2 cellular contexts compared by ENCODE assay signal in genomic region chr2:169892951-169893350, GRCh38.
TF ChIP-seq lines count a peak whose summit lies in the region.

No MANE protein-coding gene starts in this region.

TF ChIP-seq in GM23338, 12 proteins besides CTCF, POLR2A, EP300 and RAD21:
- no peak for TF ChIP-seq ZNF462 (CRISPR knock-in tag; IDR thresholded peaks at IDR 0.05)
- no peak for TF ChIP-seq ETS1 (IDR thresholded peaks at IDR 0.05)
- TF ChIP-seq POLR2AphosphoS5 (IDR thresholded peaks at IDR 0.05; ENCODE audit: low read depth) = no peak
- TF ChIP-seq, protein P1, sequence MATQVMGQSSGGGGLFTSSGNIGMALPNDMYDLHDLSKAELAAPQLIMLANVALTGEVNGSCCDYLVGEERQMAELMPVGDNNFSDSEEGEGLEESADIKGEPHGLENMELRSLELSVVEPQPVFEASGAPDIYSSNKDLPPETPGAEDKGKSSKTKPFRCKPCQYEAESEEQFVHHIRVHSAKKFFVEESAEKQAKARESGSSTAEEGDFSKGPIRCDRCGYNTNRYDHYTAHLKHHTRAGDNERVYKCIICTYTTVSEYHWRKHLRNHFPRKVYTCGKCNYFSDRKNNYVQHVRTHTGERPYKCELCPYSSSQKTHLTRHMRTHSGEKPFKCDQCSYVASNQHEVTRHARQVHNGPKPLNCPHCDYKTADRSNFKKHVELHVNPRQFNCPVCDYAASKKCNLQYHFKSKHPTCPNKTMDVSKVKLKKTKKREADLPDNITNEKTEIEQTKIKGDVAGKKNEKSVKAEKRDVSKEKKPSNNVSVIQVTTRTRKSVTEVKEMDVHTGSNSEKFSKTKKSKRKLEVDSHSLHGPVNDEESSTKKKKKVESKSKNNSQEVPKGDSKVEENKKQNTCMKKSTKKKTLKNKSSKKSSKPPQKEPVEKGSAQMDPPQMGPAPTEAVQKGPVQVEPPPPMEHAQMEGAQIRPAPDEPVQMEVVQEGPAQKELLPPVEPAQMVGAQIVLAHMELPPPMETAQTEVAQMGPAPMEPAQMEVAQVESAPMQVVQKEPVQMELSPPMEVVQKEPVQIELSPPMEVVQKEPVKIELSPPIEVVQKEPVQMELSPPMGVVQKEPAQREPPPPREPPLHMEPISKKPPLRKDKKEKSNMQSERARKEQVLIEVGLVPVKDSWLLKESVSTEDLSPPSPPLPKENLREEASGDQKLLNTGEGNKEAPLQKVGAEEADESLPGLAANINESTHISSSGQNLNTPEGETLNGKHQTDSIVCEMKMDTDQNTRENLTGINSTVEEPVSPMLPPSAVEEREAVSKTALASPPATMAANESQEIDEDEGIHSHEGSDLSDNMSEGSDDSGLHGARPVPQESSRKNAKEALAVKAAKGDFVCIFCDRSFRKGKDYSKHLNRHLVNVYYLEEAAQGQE (IDR thresholded peaks at IDR 0.05; ENCODE audit: unreplicated experiment) = no peak
- TF ChIP-seq ZNF114 (CRISPR knock-in tag; IDR thresholded peaks at IDR 0.05) = no peak
- no peak for TF ChIP-seq EZH2 (IDR thresholded peaks at IDR 0.05; ENCODE audit: low read depth, unreplicated experiment)
- no peak for TF ChIP-seq CREB1 (CRISPR knock-in tag; IDR thresholded peaks at IDR 0.05; ENCODE audit: low read depth)
- TF ChIP-seq JUNB (IDR thresholded peaks at IDR 0.05; ENCODE audit: unreplicated experiment) = no peak
- no peak for TF ChIP-seq NANOG (IDR thresholded peaks at IDR 0.05; ENCODE audit: borderline replicate concordance)
- no peak for TF ChIP-seq EZH2phosphoT487 (IDR thresholded peaks at IDR 0.05; ENCODE audit: unreplicated experiment)
- TF ChIP-seq ZNF331 (CRISPR knock-in tag; IDR thresholded peaks at IDR 0.05; ENCODE audit: low read depth) = no peak
- no peak for TF ChIP-seq STAT1 (IDR thresholded peaks at IDR 0.05; ENCODE audit: unreplicated experiment)

TF ChIP-seq in K562, 482 proteins besides CTCF, POLR2A, EP300 and RAD21 (continued from another document):
- no peak for TF ChIP-seq AFF1 (IDR thresholded peaks at IDR 0.05; ENCODE audit: low read depth in 1 of 2, partially characterized antibody in 2 of 2)
